In genomic region chr10:10765017-10765416, GRCh38 we compare ENCODE assay signal across 8 cellular contexts.
"Had no signal": no experiment of that assay in that cellular context is flagged by ENCODE, and none has a peak within 500 bp of the region (broad histone marks: within the 10 kb centered on the region; RNA-seq: fewer than 3 reads in every experiment).

No MANE protein-coding gene starts in this region.

- FAIRE-seq: G401.6, GM12878, GM12891, GM12892, GM18507, GM19239 had no signal

- ATAC-seq: GM12878 had no signal

- DNase-seq: GDM1, GF-D8 had no signal

- H3K4me3 ChIP-seq: GM12878 had no signal
